ENCODE assay signal across 19 cellular contexts in genomic region chr13:44326961-44327360, GRCh38.
"Had no signal": no experiment of that assay in that cellular context is flagged by ENCODE, and none has a peak within 500 bp of the region (broad histone marks: within the 10 kb centered on the region; RNA-seq: fewer than 3 reads in every experiment).

No MANE protein-coding gene starts in this region.

- DNase-seq: effector CD4-positive, alpha-beta T cell; esophagus squamous epithelium; glutamatergic neuron; mammary epithelial cell; psoas muscle; stimulated activated CD4-positive, alpha-beta T cell treated with anti-CD3 and anti-CD28 coated beads, Interleukin-2, amount 100 ng/mL, for 24 hours; stimulated activated naive CD4-positive, alpha-beta T cell treated with Interleukin-2 at 50 U/mL for 16 hours; thyroid gland; upper lobe of left lung; uterus had no signal

- H3K4me3 ChIP-seq: coronary artery, esophagus squamous epithelium, gastroesophageal sphincter, psoas muscle, skin epidermis, suprapubic skin, thyroid gland, upper lobe of left lung, uterus had no signal

- H3K27ac ChIP-seq: coronary artery, esophagus squamous epithelium, gastroesophageal sphincter, neutrophil, psoas muscle, skin epidermis, suprapubic skin, thyroid gland, upper lobe of left lung, uterus had no signal

- ATAC-seq: gastroesophageal sphincter; left lobe of liver; natural killer cell treated with Interleukin-12 subunit alpha and Interleukin-12 subunit beta and Interleukin-15 and Interleukin-18, amount 100 ng/mL, for 72 hours; psoas muscle; sciatic nerve had no signal

- H3K36me3 ChIP-seq: esophagus squamous epithelium, gastroesophageal sphincter, neutrophil, suprapubic skin, thyroid gland, upper lobe of left lung, uterus had no signal

- H3K36me3 Mint-ChIP-seq: mesothelial cell of epicardium had no signal

- H3K9me3 ChIP-seq: esophagus squamous epithelium, neutrophil, psoas muscle, suprapubic skin, thyroid gland, upper lobe of left lung, uterus had no signal

- H3K27me3 ChIP-seq: esophagus squamous epithelium, gastroesophageal sphincter, neutrophil, suprapubic skin, thyroid gland, upper lobe of left lung, uterus had no signal

- H3K9me3 Mint-ChIP-seq: natural killer cell treated with Interleukin-12 subunit alpha and Interleukin-12 subunit beta and Interleukin-15 and Interleukin-18, amount 100 ng/mL, for 72 hours had no signal

- H3K27ac Mint-ChIP-seq: mesothelial cell of epicardium; natural killer cell treated with Interleukin-12 subunit alpha and Interleukin-12 subunit beta and Interleukin-15 and Interleukin-18, amount 100 ng/mL, for 72 hours had no signal

- H3K4me3 Mint-ChIP-seq: mesothelial cell of epicardium; natural killer cell treated with Interleukin-12 subunit alpha and Interleukin-12 subunit beta and Interleukin-15 and Interleukin-18, amount 100 ng/mL, for 72 hours had no signal
